ENCODE assay signal across 8 cellular contexts in the genomic region with DNA sequence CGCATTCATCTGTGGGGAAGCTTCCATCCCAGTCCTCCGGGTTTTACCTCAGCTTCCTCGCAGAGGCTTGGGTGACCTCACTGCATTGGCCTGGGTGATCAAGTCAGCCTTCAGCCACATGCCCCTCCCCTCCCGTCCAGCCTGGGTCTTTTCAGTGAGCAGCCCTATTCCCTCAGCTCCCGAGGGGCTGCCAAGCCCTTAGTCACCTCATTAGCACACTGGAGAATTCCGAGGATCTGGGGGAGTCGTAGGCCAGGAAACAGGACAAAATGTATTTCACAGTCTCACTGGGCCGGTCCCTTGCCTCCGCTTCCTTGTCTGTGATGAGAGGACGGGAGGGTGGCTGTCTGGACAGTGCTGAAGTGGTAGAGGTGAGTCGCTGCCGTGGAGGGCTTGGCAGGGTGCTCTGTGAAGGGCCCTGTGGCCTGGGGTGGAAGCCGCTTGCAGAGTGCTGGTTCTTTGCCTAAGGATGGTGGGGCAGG. TPM values are rescaled to one million over a fixed set of nuclear protein-coding genes. Genes with fewer than 3 reads are reported as not detected.
A peak's percentile ranks its signal among the peaks of the same experiment; 100 is the strongest.
DNase-seq lines count a peak whose midpoint lies in the region; ATAC-seq and TF ChIP-seq lines count a peak whose summit lies in the region.

No MANE protein-coding gene starts in this region.

- ATAC-seq in psoas muscle (peak in 3 of 4 donors; percentile 55 to 62 (median 61)), GM18511 (IDR thresholded peaks at IDR 0.05; ENCODE audit: unreplicated experiment) (no peak), foreskin keratinocyte (no peak)

- H3K4me1 ChIP-seq in left ventricle myocardium inferior (peaks cover 77% of the 10 kb centered on the region), psoas muscle (peaks cover 48% of the 10 kb centered on the region), foreskin keratinocyte (no peaks in the 10 kb centered on the region)

- 31 to 47% (median 40%) methylated on average over 12 to 13 of the region's 13 CpGs for WGBS in psoas muscle, 3 donors

- H3K4me3 ChIP-seq in WERI-Rb-1 (ENCODE audit: low read depth, low read length): peak overlapping the region; percentile 15
- H3K4me3 ChIP-seq in left ventricle myocardium inferior: peak overlapping the region; percentile 28
- no peak overlapping the region for H3K4me3 ChIP-seq in psoas muscle

- H3K27me3 ChIP-seq in WERI-Rb-1 (ENCODE audit: insufficient read depth, low read depth, severe bottlenecking): no peaks in the 10 kb centered on the region
- H3K27me3 ChIP-seq in left ventricle myocardium inferior (ENCODE audit: low read depth): no peaks in the 10 kb centered on the region
- no peaks in the 10 kb centered on the region for H3K27me3 ChIP-seq in psoas muscle (ENCODE audit: insufficient read depth in 3 of 3, low read length in 2 of 3)
- no peaks in the 10 kb centered on the region for H3K27me3 ChIP-seq in foreskin keratinocyte

- intact Hi-C loops in left ventricle myocardium inferior (cut with micrococcal nuclease): no loop called here
- intact Hi-C loops in psoas muscle (cut with DNase I): no loop called here

- DNase-seq in Daoy (ENCODE audit: low read depth) (peak; percentile 91), WERI-Rb-1 (peak; percentile 67), left ventricle myocardium inferior (peak; percentile 54), psoas muscle (peak; percentile 82 to 84), NCI-H1436 treated with DMSO at 0.1 percent for 48 hours (lab: John Stamatoyannopoulos, UW) (no peak), foreskin keratinocyte (no peak)
- no peak for DNase-seq in stimulated activated CD4-positive, alpha-beta T cell treated with anti-CD3 and anti-CD28 coated beads, Interleukin-2, amount 100 ng/mL, for 24 hours

- H3K36me3 ChIP-seq in WERI-Rb-1: peaks cover 7% of the 10 kb centered on the region; the same call in 1 of the 2 replicates
- no peaks in the 10 kb centered on the region for H3K36me3 ChIP-seq in left ventricle myocardium inferior
- H3K36me3 ChIP-seq in psoas muscle (ENCODE audit: insufficient read depth in 1 of 2, low read depth in 1 of 2): no peaks in the 10 kb centered on the region

- TF ChIP-seq CTCF in WERI-Rb-1 (IDR thresholded peaks at IDR 0.05; ENCODE audit: low read depth, low read length) (no peak), left ventricle myocardium inferior (IDR thresholded peaks at IDR 0.05; ENCODE audit: borderline replicate concordance) (no peak), psoas muscle (IDR thresholded peaks at IDR 0.05) (no peak), foreskin keratinocyte (conservative IDR thresholded peaks at IDR 0.05) (no peak)

- H3K9me3 ChIP-seq in WERI-Rb-1 (ENCODE audit: severe bottlenecking) (no peaks in the 10 kb centered on the region), left ventricle myocardium inferior (replicated peaks) (no peaks in the 10 kb centered on the region), psoas muscle (no peaks in the 10 kb centered on the region)

- H3K27ac ChIP-seq in WERI-Rb-1: peak overlapping the region; percentile 71
- H3K27ac ChIP-seq in left ventricle myocardium inferior (replicated peaks): peak overlapping the region; percentile 36
- no peak overlapping the region for H3K27ac ChIP-seq in psoas muscle
- H3K27ac ChIP-seq in foreskin keratinocyte: no peak overlapping the region

RNA-seq across cellular contexts. Expression of a gene that starts 19.9 kb away (rescaled TPM):
- 2.1 and 4.2 TPM in 2 replicates for total RNA-seq in Daoy (2014; rRNA removed; shearing (Covaris generic))
- total RNA-seq in left ventricle myocardium inferior: 34.1 TPM
- 10 to 100 TPM; 22.9 to 45.9 (median 37.8) TPM for total RNA-seq in psoas muscle
- 10 to 100 TPM in 2 of 3 donors, 1 to 10 TPM in 1; 9.3 to 29.5 (median 19.9) TPM for polyA plus RNA-seq in psoas muscle
- total RNA-seq in foreskin keratinocyte: 7.2 and 7.3 TPM in 2 replicates
- polyA plus RNA-seq in foreskin keratinocyte: 3.1 TPM in 2 replicates

Comparison
In these comparisons a context has a peak if more than half of its experiments do, and no peak if none do; other contexts are left out.
1. DNase-seq: peak in Daoy (single experiment), WERI-Rb-1 (single experiment), left ventricle myocardium inferior (single experiment) and psoas muscle (2 of 2); none in stimulated activated CD4-positive, alpha-beta T cell treated with anti-CD3 and anti-CD28 coated beads, Interleukin-2, amount 100 ng/mL, for 24 hours (0 of 2), NCI-H1436 treated with DMSO at 0.1 percent for 48 hours (single experiment) and foreskin keratinocyte (0 of 2).
2. H3K27ac ChIP-seq: peak in WERI-Rb-1 (single experiment) and left ventricle myocardium inferior (single experiment); none in psoas muscle (single experiment) and foreskin keratinocyte (single experiment).
3. ATAC-seq: peak in psoas muscle (3 of 4); none in GM18511 (single experiment) and foreskin keratinocyte (single experiment).